ENCODE assay signal across 9 cellular contexts in genomic region chr9:33295571-33295970, GRCh38. TPM values are rescaled to one million over a fixed set of nuclear protein-coding genes. Genes with fewer than 3 reads are reported as not detected.
DNase-seq lines count a peak whose midpoint lies in the region; ATAC-seq and TF ChIP-seq lines count a peak whose summit lies in the region.
"Had no signal": no experiment of that assay in that cellular context is flagged by ENCODE, and none has a peak within 500 bp of the region (broad histone marks: within the 10 kb centered on the region; RNA-seq: fewer than 3 reads in every experiment).

No MANE protein-coding gene starts in this region.

- peaks cover 94% of the 10 kb centered on the region for H3K36me3 Mint-ChIP-seq in CD4-positive, alpha-beta T cell (ENCODE audit: low read depth)

- peak overlapping the region; percentile 55 for H3K4me2 ChIP-seq in SU-DHL-6 (ENCODE audit: low read depth, low read length, poor library complexity, severe bottlenecking)

- no peak overlapping the region for H3K27ac Mint-ChIP-seq in CD4-positive, alpha-beta T cell

- peaks cover 95% of the 10 kb centered on the region for H3K79me2 ChIP-seq in SU-DHL-6 (ENCODE audit: insufficient read depth, low read length)

- H3K4me1 Mint-ChIP-seq in CD4-positive, alpha-beta T cell (ENCODE audit: low read depth): peaks cover 90% of the 10 kb centered on the region

- no peaks in the 10 kb centered on the region for H3K27me3 Mint-ChIP-seq in CD4-positive, alpha-beta T cell

- H3K4me1 ChIP-seq in lower lobe of right lung (peaks cover 79% of the 10 kb centered on the region), right cardiac atrium (ENCODE audit: control insufficient read depth, insufficient read depth, low read length) (peaks cover 11% of the 10 kb centered on the region)

- peaks cover 15% of the 10 kb centered on the region; the same call in 1 of the 2 replicates for H4K20me1 ChIP-seq in SU-DHL-6 (ENCODE audit: low read depth, low read length)

- CTCF ChIA-PET in CD4-positive, alpha-beta T cell (lab: Charles Lee): interaction anchor here (3.2 kb wide), 1 partner anchor 9 kb away, joined by 17 read pairs; no protein-coding TSS in a partner anchor

- 88% methylated on average over 2 of the region's 2 CpGs for WGBS in right cardiac atrium

- H3K9ac ChIP-seq in SU-DHL-6 (ENCODE audit: low read length): peak overlapping the region; percentile 47

- no peak for ATAC-seq in CD4-positive, alpha-beta T cell (ENCODE audit: poor library complexity)
- ATAC-seq in GM18867 (IDR thresholded peaks at IDR 0.05; ENCODE audit: unreplicated experiment) (peak; percentile 46), HG02840 (IDR thresholded peaks at IDR 0.05; ENCODE audit: low FRiP score, unreplicated experiment) (peak; percentile 30), lower lobe of right lung (no peak), right cardiac atrium (no peak)

- H3K9me2 ChIP-seq in SU-DHL-6 (replicated peaks; ENCODE audit: insufficient read depth, low read length): no peaks in the 10 kb centered on the region

- intact Hi-C loops in CD4-positive, alpha-beta T cell (cut with DNase I, micrococcal nuclease): loop anchor here in 1 of 2 experiments (5.0 kb wide), 1 partner anchor 47 kb away; no protein-coding TSS in a partner anchor
- intact Hi-C loops in lower lobe of right lung (cut with DNase I): no loop called here
- intact Hi-C loops in right cardiac atrium (cut with DNase I): no loop called here

- POLR2A ChIA-PET in CD4-positive, alpha-beta T cell (lab: Charles Lee): interaction anchor here (2.1 kb wide), 1 partner anchor 9 kb away, joined by 4 read pairs; no protein-coding TSS in a partner anchor

- TF ChIP-seq CTCF in CD4-positive, alpha-beta T cell (IDR thresholded peaks at IDR 0.05): no peak
- TF ChIP-seq CTCF in SU-DHL-6 (IDR thresholded peaks at IDR 0.05; ENCODE audit: insufficient read depth, low read length, poor library complexity, severe bottlenecking) (no peak), lower lobe of right lung (IDR thresholded peaks at IDR 0.05) (no peak)

- no peaks in the 10 kb centered on the region for H3K9me3 ChIP-seq in CD4-positive, alpha-beta T cell (ENCODE audit: control insufficient read depth, low read length)
- no peaks in the 10 kb centered on the region for H3K9me3 ChIP-seq in SU-DHL-6 (ENCODE audit: insufficient read depth, low read length)
- H3K9me3 ChIP-seq in lower lobe of right lung: no peaks in the 10 kb centered on the region
- H3K9me3 ChIP-seq in right cardiac atrium (ENCODE audit: control insufficient read depth, low read length): no peaks in the 10 kb centered on the region

- H3K27ac ChIP-seq in CD4-positive, alpha-beta T cell (ENCODE audit: low read depth, low read length): no peak overlapping the region
- H3K27ac ChIP-seq in SU-DHL-6 (ENCODE audit: low read depth, low read length) (peak overlapping the region; percentile 91), lower lobe of right lung (no peak overlapping the region), right cardiac atrium (ENCODE audit: low read length) (no peak overlapping the region)

- peak overlapping the region; percentile 4 for H3K4me3 Mint-ChIP-seq in CD4-positive, alpha-beta T cell

- peaks cover 43% of the 10 kb centered on the region for H3F3A ChIP-seq in SU-DHL-6 (ENCODE audit: insufficient read depth)

- H3K4me3 ChIP-seq in SU-DHL-6 (ENCODE audit: insufficient read depth, low read length, poor library complexity, severe bottlenecking) (peak overlapping the region; percentile 18), lower lobe of right lung (no peak overlapping the region), right cardiac atrium (ENCODE audit: low read length) (no peak overlapping the region)

- no peaks in the 10 kb centered on the region for H3K9me3 Mint-ChIP-seq in CD4-positive, alpha-beta T cell

- H3K36me3 ChIP-seq in SU-DHL-6 (ENCODE audit: low read length) (peaks cover 43% of the 10 kb centered on the region), lower lobe of right lung (peaks cover 75% of the 10 kb centered on the region)

- no peaks in the 10 kb centered on the region for H3K27me3 ChIP-seq in CD4-positive, alpha-beta T cell (ENCODE audit: control insufficient read depth, insufficient read depth, low read length)
- H3K27me3 ChIP-seq in SU-DHL-6 (ENCODE audit: low read length) (no peaks in the 10 kb centered on the region), lower lobe of right lung (ENCODE audit: low read depth) (no peaks in the 10 kb centered on the region), right cardiac atrium (ENCODE audit: control insufficient read depth, insufficient read depth) (no peaks in the 10 kb centered on the region)

- no peak overlapping the region for H2AFZ ChIP-seq in SU-DHL-6 (ENCODE audit: low read depth, low read length, severe bottlenecking)

- no peak for DNase-seq in CD4-positive, alpha-beta T cell
- DNase-seq in iPS-NIHi7 (ENCODE audit: extremely low spot score) (no peak), DMS153 (lab: John Stamatoyannopoulos, UW) (no peak), lower lobe of right lung (no peak), right cardiac atrium (no peak)
- DNase-seq: NCI-H1092 had no signal

RNA-seq across cellular contexts. Expression of gene NFX1, which starts 5.3 kb away (rescaled TPM):
- total RNA-seq in CD4-positive, alpha-beta T cell: 10 to 100 TPM; 33.1 to 34.1 TPM
- total RNA-seq in lower lobe of right lung (36.2 TPM), right cardiac atrium (10 to 100 TPM; 29.2 to 37.6 (median 31.1) TPM)
- 12.3 TPM for polyA plus RNA-seq in right cardiac atrium

RNA-seq across cellular contexts. Expression of gene CHMP5, which starts 30.7 kb away (rescaled TPM):
- 10 to 100 TPM; 17.4 to 18.6 TPM for total RNA-seq in CD4-positive, alpha-beta T cell
- total RNA-seq in lower lobe of right lung: 80.9 TPM
- total RNA-seq in right cardiac atrium: 10 to 100 TPM; 46.7 to 56.1 (median 52.1) TPM
- 56.7 TPM for polyA plus RNA-seq in right cardiac atrium

RNA-seq across cellular contexts. Expression of gene BAG1, which starts 31.1 kb away (rescaled TPM):
- total RNA-seq in CD4-positive, alpha-beta T cell: 10 to 100 TPM; 58.0 to 61.4 TPM
- total RNA-seq in lower lobe of right lung: 98.5 TPM
- 100 to 1,000 TPM; 199 to 229 (median 206) TPM for total RNA-seq in right cardiac atrium
- 222 TPM for polyA plus RNA-seq in right cardiac atrium

RNA-seq across cellular contexts. Expression of gene SPINK4, which starts 55.6 kb away (rescaled TPM):
- total RNA-seq in CD4-positive, alpha-beta T cell: not detected
- not detected for total RNA-seq in lower lobe of right lung
- not detected for total RNA-seq in right cardiac atrium
- not detected for polyA plus RNA-seq in right cardiac atrium

Comparison
In these comparisons a context has a peak if more than half of its experiments do, and no peak if none do; other contexts are left out.
1. ATAC-seq: peak in GM18867 (single experiment) and HG02840 (single experiment); none in CD4-positive, alpha-beta T cell (single experiment), lower lobe of right lung (0 of 2) and right cardiac atrium (0 of 2).